Comparison of ENCODE assay signal across 8 cellular contexts in the genomic region with DNA sequence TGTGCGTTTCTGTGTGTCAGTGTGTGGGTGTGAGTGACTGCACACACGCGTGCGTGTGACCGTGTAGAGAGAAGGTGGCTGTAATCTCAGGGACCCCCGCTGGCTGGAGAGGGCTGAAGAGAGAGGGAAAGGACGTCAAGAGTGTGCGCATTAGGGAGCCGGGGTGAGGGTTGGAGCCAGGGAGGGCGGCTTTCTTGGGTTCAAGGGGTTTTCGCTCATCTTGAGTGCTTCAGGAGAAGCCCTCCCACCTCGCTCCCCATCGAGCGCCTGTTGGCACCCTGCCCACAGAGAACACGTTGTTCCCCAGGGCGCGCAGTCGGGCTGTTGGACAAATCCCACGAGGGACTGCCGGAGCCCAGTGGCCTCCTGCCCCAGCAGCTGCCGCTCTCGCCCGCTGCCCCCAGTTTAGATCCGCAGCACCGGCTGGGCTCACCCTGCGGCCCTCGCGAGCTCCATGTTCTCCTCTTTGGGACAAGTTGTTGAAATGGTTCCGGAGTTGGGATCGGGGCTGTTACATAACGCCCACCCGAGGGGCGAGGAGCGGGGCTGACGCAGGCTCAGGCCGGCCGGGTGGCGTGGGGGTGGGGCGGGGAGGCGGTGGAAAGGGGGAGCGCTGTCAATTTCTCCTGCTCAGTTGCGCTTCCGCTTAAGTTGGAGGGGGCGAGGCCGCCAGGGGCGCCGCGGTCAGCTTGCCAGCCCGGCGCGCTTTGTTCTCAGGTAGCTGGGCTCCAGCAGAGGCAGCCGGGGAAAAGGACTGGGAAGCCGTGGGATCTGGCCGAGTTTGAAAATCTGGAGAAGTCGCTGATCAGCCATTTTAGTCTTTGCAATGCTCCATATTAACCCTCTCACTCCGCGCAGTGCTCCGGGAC.
A peak's percentile ranks its signal among the peaks of the same experiment; 100 is the strongest.
DNase-seq lines count a peak whose midpoint lies in the region.

No MANE protein-coding gene starts in this region.

- H3K9ac ChIP-seq in iPS-20b (ENCODE audit: low read depth, low read length) = peak overlapping the region; percentile 71; the same call in 1 of the 2 replicates

- DNase-seq in NCI-H1417 (lab: John Stamatoyannopoulos, UW) (peak; percentile 49 to 89 (median 89)), NCI-H1417 treated with DMSO at 0.1 percent for 48 hours (lab: John Stamatoyannopoulos, UW) (no peak), amygdala (lab: John Stamatoyannopoulos, UW) (peak in 54 of 56 donors; percentile 15 to 92 (median 71)), superior temporal gyrus (ENCODE audit: extremely low spot score) (peak; percentile 76), LoVo (ENCODE audit: low spot score) (no peak), 8988T (no peak), NOMO-1 treated with DMSO at 0.1 percent for 48 hours (lab: John Stamatoyannopoulos, UW; ENCODE audit: unreplicated experiment) (no peak)

- peak overlapping the region; percentile 76 for H3K4me3 ChIP-seq in iPS-20b (ENCODE audit: low read length)

- no peaks in the 10 kb centered on the region for H3K9me3 ChIP-seq in iPS-20b (ENCODE audit: insufficient read depth, low read depth, low read length)

- no peak overlapping the region for H3K27ac ChIP-seq in iPS-20b (ENCODE audit: low read length)

- peaks cover 75% of the 10 kb centered on the region for H3K27me3 ChIP-seq in iPS-20b (ENCODE audit: insufficient read depth, low read length)

- no peaks in the 10 kb centered on the region; the same call in 1 of the 2 replicates for H3K4me1 ChIP-seq in iPS-20b (ENCODE audit: insufficient read depth, low read length)

- no peaks in the 10 kb centered on the region for H3K36me3 ChIP-seq in iPS-20b (ENCODE audit: insufficient read depth, low read depth, low read length)

Comparison
In these comparisons a context has a peak if more than half of its experiments do, and no peak if none do; other contexts are left out.
1. DNase-seq: peak in NCI-H1417 (3 of 3), amygdala (54 of 56) and superior temporal gyrus (single experiment); none in NCI-H1417 treated with DMSO at 0.1 percent for 48 hours (single experiment), LoVo (single experiment), 8988T (single experiment) and NOMO-1 treated with DMSO at 0.1 percent for 48 hours (single experiment).